Comparison of ENCODE assay signal across 24 cellular contexts in genomic region chr4:120144634-120145033, GRCh38.
A peak's percentile ranks its signal among the peaks of the same experiment; 100 is the strongest.
DNase-seq lines count a peak whose midpoint lies in the region; ATAC-seq, FAIRE-seq and TF ChIP-seq lines count a peak whose summit lies in the region.
"Had no signal": no experiment of that assay in that cellular context is flagged by ENCODE, and none has a peak within 500 bp of the region (broad histone marks: within the 10 kb centered on the region; RNA-seq: fewer than 3 reads in every experiment).

No MANE protein-coding gene starts in this region.

- no peaks in the 10 kb centered on the region for H3K27me3 ChIP-seq in BE2C
- H3K27me3 ChIP-seq in H9 (ENCODE audit: insufficient read depth, low read length): no peaks in the 10 kb centered on the region
- no peaks in the 10 kb centered on the region for H3K27me3 ChIP-seq in astrocyte (ENCODE audit: insufficient read depth, low read length)
- H3K27me3 ChIP-seq in esophagus squamous epithelium: no peaks in the 10 kb centered on the region
- H3K27me3 ChIP-seq: MG63 had no signal

- no peak overlapping the region for H4K8ac ChIP-seq in H9 (replicated peaks; ENCODE audit: insufficient read length, low read depth, low read length)

- peak; percentile 30 for DNase-seq in BE2C
- DNase-seq in H9: peak; percentile 37
- no peak for DNase-seq in astrocyte (ENCODE audit: low read depth)
- peak; percentile 11 for DNase-seq in iPS-NIHi11 (ENCODE audit: low spot score)
- DNase-seq in NCI-H2227 (lab: John Stamatoyannopoulos, UW; ENCODE audit: unreplicated experiment): no peak
- no peak for DNase-seq in esophagus squamous epithelium (lab: John Stamatoyannopoulos, UW)
- DNase-seq in GM13977 (ENCODE audit: low spot score): no peak
- DNase-seq: Caco-2; CD8-positive, alpha-beta T cell; EL; GDM1; KG1; MG63; NCI-H1694; NCI-H2081; NCI-H226; NCI-H510A; RPMI8226; SHP77 had no signal

- H4K20me1 ChIP-seq in H9 (ENCODE audit: control insufficient read depth, insufficient read depth, insufficient read length): no peaks in the 10 kb centered on the region
- H4K20me1 ChIP-seq in astrocyte (ENCODE audit: insufficient read depth, low read length): no peaks in the 10 kb centered on the region

- H3K23ac ChIP-seq in H9 (ENCODE audit: insufficient read length, low read depth, low read length): no peak overlapping the region

- H3K36me3 Mint-ChIP-seq in H9 (ENCODE audit: insufficient read depth in 1 of 3, low read depth in 3 of 3) (no peaks in the 10 kb centered on the region), astrocyte (ENCODE audit: low read depth, unreplicated experiment) (no peaks in the 10 kb centered on the region)
- H3K36me3 Mint-ChIP-seq: CD8-positive, alpha-beta T cell had no signal

- no peaks in the 10 kb centered on the region for H3K36me3 ChIP-seq in BE2C
- no peaks in the 10 kb centered on the region for H3K36me3 ChIP-seq in astrocyte (ENCODE audit: insufficient read depth, low read length)
- H3K36me3 ChIP-seq in esophagus squamous epithelium: no peaks in the 10 kb centered on the region
- H3K36me3 ChIP-seq: MG63 had no signal

- H2BK15ac ChIP-seq in H9 (ENCODE audit: low read depth, low read length): no peak overlapping the region

- no peaks in the 10 kb centered on the region; a peak in 1 of 5 replicates for H3K9me3 Mint-ChIP-seq in H9
- H3K9me3 Mint-ChIP-seq in astrocyte (ENCODE audit: unreplicated experiment): no peaks in the 10 kb centered on the region
- H3K9me3 Mint-ChIP-seq: CD8-positive, alpha-beta T cell had no signal

- no peak overlapping the region for H2AK5ac ChIP-seq in H9 (ENCODE audit: insufficient read length, low read length)

- H3T11ph ChIP-seq in H9 (ENCODE audit: low read length): no peak overlapping the region

- H3K27ac ChIP-seq in H9 (ENCODE audit: insufficient read length, low read depth, low read length) (no peak overlapping the region), astrocyte (ENCODE audit: low read depth, low read length) (no peak overlapping the region), esophagus squamous epithelium (no peak overlapping the region)
- H3K27ac ChIP-seq: C4-2B had no signal

- no peak for ATAC-seq in HG02759 (IDR thresholded peaks at IDR 0.05; ENCODE audit: unreplicated experiment)
- ATAC-seq: CD8-positive, alpha-beta T cell; GM12878 had no signal

- H3K14ac ChIP-seq in H9 (ENCODE audit: insufficient read depth, low read length): no peak overlapping the region

- H3K9ac ChIP-seq in H9 (ENCODE audit: extremely low read depth, insufficient read length, low read length) (no peak overlapping the region), astrocyte (ENCODE audit: low read length) (no peak overlapping the region)

- H3K27ac Mint-ChIP-seq in H9 (no peak overlapping the region; a peak in 1 of 7 replicates), astrocyte (ENCODE audit: unreplicated experiment) (no peak overlapping the region)
- H3K27ac Mint-ChIP-seq: CD8-positive, alpha-beta T cell had no signal

- H4K91ac ChIP-seq in H9 (ENCODE audit: insufficient read length, low read depth, low read length): no peak overlapping the region

- H2AFZ ChIP-seq in H9 (ENCODE audit: low read length): no peak overlapping the region
- H2AFZ ChIP-seq in astrocyte (ENCODE audit: low read depth, low read length): peak overlapping the region; percentile 39

- H3K9me3 ChIP-seq in BE2C (no peaks in the 10 kb centered on the region), H9 (ENCODE audit: control insufficient read depth, low read depth, low read length) (no peaks in the 10 kb centered on the region), astrocyte (ENCODE audit: insufficient read depth, low read depth, low read length) (no peaks in the 10 kb centered on the region), esophagus squamous epithelium (no peaks in the 10 kb centered on the region)
- H3K9me3 ChIP-seq: Caco-2, MG63 had no signal

- H3K4me3 ChIP-seq in BE2C (ENCODE audit: low read depth, low read length) (no peak overlapping the region), astrocyte (ENCODE audit: insufficient read depth, low read depth, low read length) (no peak overlapping the region), esophagus squamous epithelium (no peak overlapping the region)
- H3K4me3 ChIP-seq: GM12878, MG63 had no signal

- H3K79me2 ChIP-seq in H9 (ENCODE audit: insufficient read depth, low read length) (no peaks in the 10 kb centered on the region), astrocyte (ENCODE audit: insufficient read depth, low read length) (no peaks in the 10 kb centered on the region)

- in situ Hi-C loops in GM13977 (cut with MboI; ENCODE audit: low pct_unique_long_range_greater_than_20kb, low sequenced_read_pairs, unreplicated experiment): no loop called here

- H3K4ac ChIP-seq in H9 (ENCODE audit: low read depth, low read length): no peak overlapping the region

- no peak overlapping the region for H2BK120ac ChIP-seq in H9 (ENCODE audit: low read depth, low read length, poor library complexity, severe bottlenecking)

- intact Hi-C loops in esophagus squamous epithelium (cut with DNase I): no loop called here

- H2BK12ac ChIP-seq in H9 (ENCODE audit: insufficient read length, low read depth, low read length): no peak overlapping the region

- no peaks in the 10 kb centered on the region for H3K4me1 ChIP-seq in BE2C
- no peaks in the 10 kb centered on the region for H3K4me1 ChIP-seq in H9 (ENCODE audit: insufficient read depth, low read length)
- H3K4me1 ChIP-seq in astrocyte (ENCODE audit: insufficient read depth, low read length): no peaks in the 10 kb centered on the region
- H3K4me1 ChIP-seq in esophagus squamous epithelium: no peaks in the 10 kb centered on the region
- H3K4me1 ChIP-seq: Caco-2 had no signal

- no peak overlapping the region for H4K5ac ChIP-seq in H9 (ENCODE audit: insufficient read length, low read depth, low read length)

- H2BK5ac ChIP-seq in H9 (ENCODE audit: insufficient read length, low read length): no peak overlapping the region

- TF ChIP-seq CTCF in BE2C (IDR thresholded peaks at IDR 0.05; ENCODE audit: low read depth, low read length) (no peak), H9 (conservative IDR thresholded peaks at IDR 0.05) (no peak), astrocyte (IDR thresholded peaks at IDR 0.05; ENCODE audit: insufficient read depth, low read depth, low read length) (no peak), esophagus squamous epithelium (IDR thresholded peaks at IDR 0.05) (no peak), GM13977 (IDR thresholded peaks at IDR 0.05; ENCODE audit: extremely low read depth, insufficient read depth, missing control alignments) (no peak)

- H3K56ac ChIP-seq in H9 (ENCODE audit: insufficient read length, low read depth, low read length): no peak overlapping the region

- no peaks in the 10 kb centered on the region for H3K79me1 ChIP-seq in H9 (ENCODE audit: insufficient read depth, low read depth, low read length, poor library complexity, severe bottlenecking)

- H2BK20ac ChIP-seq in H9 (ENCODE audit: low read depth, low read length, poor library complexity, severe bottlenecking): no peak overlapping the region

- no CpG with 5 or more reads among the region's 3 CpGs for WGBS in H9 (ENCODE audit: extremely low coverage, insufficient read length, low lambda C conversion rate)
- 72 to 84% methylated on average over 3 of the region's 3 CpGs for WGBS in esophagus squamous epithelium, 2 donors

- no peaks in the 10 kb centered on the region for H3K23me2 ChIP-seq in H9 (ENCODE audit: insufficient read length, low read depth, low read length, poor library complexity, severe bottlenecking)

- H3K4me2 ChIP-seq in H9 (ENCODE audit: insufficient read depth, insufficient read length, low read length): no peak overlapping the region
- H3K4me2 ChIP-seq in astrocyte (ENCODE audit: low read length): no peak overlapping the region

- H3K4me1 Mint-ChIP-seq in H9 (peaks cover 0 to 3% of the 10 kb centered on the region in 2 experiments; a peak in 1 of 4 replicates), astrocyte (ENCODE audit: low read depth, unreplicated experiment) (no peaks in the 10 kb centered on the region)

- no peak overlapping the region for H3K18ac ChIP-seq in H9 (ENCODE audit: insufficient read length, low read depth, low read length)

- FAIRE-seq in astrocyte (lab: Jason Lieb, UNC): no peak
- FAIRE-seq: A204.1, GM12878, H54 had no signal

- no peak overlapping the region for H3K4me3 Mint-ChIP-seq in H9
- no peak overlapping the region for H3K4me3 Mint-ChIP-seq in astrocyte (ENCODE audit: unreplicated experiment)
- H3K4me3 Mint-ChIP-seq: CD8-positive, alpha-beta T cell had no signal

- H3K27me3 Mint-ChIP-seq in H9 (ENCODE audit: low read depth) (no peaks in the 10 kb centered on the region), astrocyte (ENCODE audit: low read depth, unreplicated experiment) (no peaks in the 10 kb centered on the region)

- no peak for TF ChIP-seq POLR2A in esophagus squamous epithelium (IDR thresholded peaks at IDR 0.05)

Comparison
In these comparisons a context has a peak if more than half of its experiments do, and no peak if none do; other contexts are left out.
1. DNase-seq: peak in BE2C (single experiment), H9 (single experiment) and iPS-NIHi11 (single experiment); none in astrocyte (single experiment), NCI-H2227 (single experiment), esophagus squamous epithelium (single experiment) and GM13977 (single experiment).